ENCODE assay signal across 8 cellular contexts in the genomic region with DNA sequence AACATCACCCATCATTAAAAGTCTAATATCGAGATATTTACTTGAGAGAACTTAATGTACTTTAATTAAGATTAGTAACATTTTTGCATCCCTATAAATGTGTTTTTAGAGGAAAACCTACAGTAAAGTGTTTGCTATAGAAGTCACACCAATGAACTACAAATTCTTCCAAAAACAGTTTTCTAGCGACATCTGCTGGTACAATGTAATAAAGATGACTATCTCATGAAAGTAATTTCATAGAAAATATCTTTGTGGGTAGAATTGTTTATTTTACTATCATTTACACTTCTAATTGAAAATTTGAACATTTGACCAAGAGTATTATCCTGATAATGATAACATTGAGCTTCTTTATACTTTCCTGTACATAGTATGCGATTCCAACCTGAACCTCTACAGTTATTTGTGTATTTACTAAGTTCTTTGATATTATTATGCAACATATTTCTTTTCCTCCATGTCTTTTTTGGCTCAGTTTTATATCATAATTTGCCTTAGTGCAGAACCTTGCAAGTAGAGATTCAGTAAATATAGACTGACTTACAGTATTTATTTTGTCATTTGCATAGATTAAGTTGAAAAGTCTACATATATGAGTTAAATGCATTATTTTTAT.
DNase-seq lines count a peak whose midpoint lies in the region; ATAC-seq and TF ChIP-seq lines count a peak whose summit lies in the region.

No MANE protein-coding gene starts in this region.

- peak; percentile 75 for TF ChIP-seq CTCF in CD4-positive, alpha-beta T cell (IDR thresholded peaks at IDR 0.05)
- peak; percentile 77 to 83 for TF ChIP-seq CTCF in brain (conservative IDR thresholded peaks at IDR 0.05)

- intact Hi-C loops in CD4-positive, alpha-beta T cell (cut with DNase I, micrococcal nuclease) = loop anchor here (1.0 to 5.0 kb wide), 4 partner anchors 295 to 418 kb away; no protein-coding TSS in a partner anchor
- intact Hi-C loops in activated T-helper 1 cell treated with anti-CD3 and anti-CD28 coated beads, Interleukin-12 subunit alpha, Interleukin-12 subunit beta, Interleukin-2, Interleukin-4 antibody, amounts not matched to agents 30 ng/mL and 10 ng/mL and 1 ng/mL, durations not matched to agents 14 hours and 24 hours and 36 hours (cut with micrococcal nuclease) = loop anchor here (1.0 to 5.0 kb wide), 6 partner anchors 193 to 420 kb away; partner anchors contain the start of gene TMEM135

- no peak for DNase-seq in CD4-positive, alpha-beta T cell
- DNase-seq in H4 (ENCODE audit: low spot score) (peak; percentile 41), NCI-H2227 treated with DMSO at 0.1 percent for 48 hours (lab: John Stamatoyannopoulos, UW) (peak; percentile 4), kidney tubule cell (ENCODE audit: low spot score) (peak; percentile 70), activated gamma-delta T cell treated with Interleukin-2 at 50 U/mL for 16 hours (no peak)
- DNase-seq in activated T-helper 1 cell treated with anti-CD3 and anti-CD28 coated beads, Interleukin-12 subunit alpha, Interleukin-12 subunit beta, Interleukin-2, Interleukin-4 antibody, amounts not matched to agents 30 ng/mL and 10 ng/mL and 1 ng/mL, durations not matched to agents 14 hours and 24 hours and 36 hours (ENCODE audit: low spot score) = no peak
- no peak for DNase-seq in stimulated activated naive CD8-positive, alpha-beta T cell treated with anti-CD3 and anti-CD28 coated beads, Interleukin-15, Interleukin-2, amounts not matched to agents 100 U/mL and 50 U/mL, for 24 hours

- CTCF ChIA-PET in CD4-positive, alpha-beta T cell (lab: Charles Lee) = interaction anchor here (1.4 kb wide), 1 partner anchor 351 kb away, joined by 4 read pairs; no protein-coding TSS in a partner anchor

- no peak overlapping the region for H3K27ac ChIP-seq in CD4-positive, alpha-beta T cell (ENCODE audit: low read depth, low read length)

- ATAC-seq in CD4-positive, alpha-beta T cell (ENCODE audit: poor library complexity) = no peak
- no peak for ATAC-seq in stimulated activated naive CD8-positive, alpha-beta T cell treated with anti-CD3 and anti-CD28 coated beads, Interleukin-15, Interleukin-2, amounts not matched to agents 100 U/mL and 50 U/mL, for 24 hours

- no peaks in the 10 kb centered on the region for H3K4me1 Mint-ChIP-seq in CD4-positive, alpha-beta T cell (ENCODE audit: low read depth)
- peaks cover 10% of the 10 kb centered on the region for H3K4me1 Mint-ChIP-seq in brain
- no peaks in the 10 kb centered on the region for H3K4me1 Mint-ChIP-seq in activated T-helper 1 cell treated with anti-CD3 and anti-CD28 coated beads, Interleukin-12 subunit alpha, Interleukin-12 subunit beta, Interleukin-2, Interleukin-4 antibody, amounts not matched to agents 30 ng/mL and 10 ng/mL and 1 ng/mL, durations not matched to agents 14 hours and 24 hours and 36 hours (ENCODE audit: low read depth)

- no peaks in the 10 kb centered on the region for H3K27me3 Mint-ChIP-seq in CD4-positive, alpha-beta T cell
- no peaks in the 10 kb centered on the region for H3K27me3 Mint-ChIP-seq in brain
- no peaks in the 10 kb centered on the region for H3K27me3 Mint-ChIP-seq in activated T-helper 1 cell treated with anti-CD3 and anti-CD28 coated beads, Interleukin-12 subunit alpha, Interleukin-12 subunit beta, Interleukin-2, Interleukin-4 antibody, amounts not matched to agents 30 ng/mL and 10 ng/mL and 1 ng/mL, durations not matched to agents 14 hours and 24 hours and 36 hours (ENCODE audit: insufficient read depth)

- H3K4me3 Mint-ChIP-seq in CD4-positive, alpha-beta T cell = no peak overlapping the region
- H3K4me3 Mint-ChIP-seq in brain = no peak overlapping the region
- H3K4me3 Mint-ChIP-seq in activated T-helper 1 cell treated with anti-CD3 and anti-CD28 coated beads, Interleukin-12 subunit alpha, Interleukin-12 subunit beta, Interleukin-2, Interleukin-4 antibody, amounts not matched to agents 30 ng/mL and 10 ng/mL and 1 ng/mL, durations not matched to agents 14 hours and 24 hours and 36 hours = no peak overlapping the region

- no peaks in the 10 kb centered on the region for H3K9me3 Mint-ChIP-seq in CD4-positive, alpha-beta T cell
- peaks cover 0 to 3% (median 2%) of the 10 kb centered on the region in 5 experiments for H3K9me3 Mint-ChIP-seq in brain
- H3K9me3 Mint-ChIP-seq in activated T-helper 1 cell treated with anti-CD3 and anti-CD28 coated beads, Interleukin-12 subunit alpha, Interleukin-12 subunit beta, Interleukin-2, Interleukin-4 antibody, amounts not matched to agents 30 ng/mL and 10 ng/mL and 1 ng/mL, durations not matched to agents 14 hours and 24 hours and 36 hours = no peaks in the 10 kb centered on the region

- H3K9me3 ChIP-seq in CD4-positive, alpha-beta T cell (ENCODE audit: control insufficient read depth, low read length) = no peaks in the 10 kb centered on the region

- no peak overlapping the region for H3K27ac Mint-ChIP-seq in CD4-positive, alpha-beta T cell
- H3K27ac Mint-ChIP-seq in brain = no peak overlapping the region
- no peak overlapping the region for H3K27ac Mint-ChIP-seq in activated T-helper 1 cell treated with anti-CD3 and anti-CD28 coated beads, Interleukin-12 subunit alpha, Interleukin-12 subunit beta, Interleukin-2, Interleukin-4 antibody, amounts not matched to agents 30 ng/mL and 10 ng/mL and 1 ng/mL, durations not matched to agents 14 hours and 24 hours and 36 hours

- H3K27me3 ChIP-seq in CD4-positive, alpha-beta T cell (ENCODE audit: control insufficient read depth, insufficient read depth, low read length) = no peaks in the 10 kb centered on the region

- H3K36me3 Mint-ChIP-seq in CD4-positive, alpha-beta T cell (ENCODE audit: low read depth) = no peaks in the 10 kb centered on the region
- peaks cover 8% of the 10 kb centered on the region for H3K36me3 Mint-ChIP-seq in brain
- peaks cover under 1% of the 10 kb centered on the region for H3K36me3 Mint-ChIP-seq in activated T-helper 1 cell treated with anti-CD3 and anti-CD28 coated beads, Interleukin-12 subunit alpha, Interleukin-12 subunit beta, Interleukin-2, Interleukin-4 antibody, amounts not matched to agents 30 ng/mL and 10 ng/mL and 1 ng/mL, durations not matched to agents 14 hours and 24 hours and 36 hours (ENCODE audit: low read depth)

- POLR2A ChIA-PET in CD4-positive, alpha-beta T cell (lab: Charles Lee) = no interaction called here

Comparison
In these comparisons a context has a peak if more than half of its experiments do, and no peak if none do; other contexts are left out.
1. DNase-seq: peak in H4 (single experiment), NCI-H2227 treated with DMSO at 0.1 percent for 48 hours (single experiment) and kidney tubule cell (single experiment); none in CD4-positive, alpha-beta T cell (0 of 10), activated T-helper 1 cell treated with anti-CD3 and anti-CD28 coated beads, Interleukin-12 subunit alpha, Interleukin-12 subunit beta, Interleukin-2, Interleukin-4 antibody, amounts not matched to agents 30 ng/mL and 10 ng/mL and 1 ng/mL, durations not matched to agents 14 hours and 24 hours and 36 hours (single experiment), activated gamma-delta T cell treated with Interleukin-2 at 50 U/mL for 16 hours (single experiment) and stimulated activated naive CD8-positive, alpha-beta T cell treated with anti-CD3 and anti-CD28 coated beads, Interleukin-15, Interleukin-2, amounts not matched to agents 100 U/mL and 50 U/mL, for 24 hours (single experiment).